Comparison of ENCODE assay signal across 30 cellular contexts in the genomic region with DNA sequence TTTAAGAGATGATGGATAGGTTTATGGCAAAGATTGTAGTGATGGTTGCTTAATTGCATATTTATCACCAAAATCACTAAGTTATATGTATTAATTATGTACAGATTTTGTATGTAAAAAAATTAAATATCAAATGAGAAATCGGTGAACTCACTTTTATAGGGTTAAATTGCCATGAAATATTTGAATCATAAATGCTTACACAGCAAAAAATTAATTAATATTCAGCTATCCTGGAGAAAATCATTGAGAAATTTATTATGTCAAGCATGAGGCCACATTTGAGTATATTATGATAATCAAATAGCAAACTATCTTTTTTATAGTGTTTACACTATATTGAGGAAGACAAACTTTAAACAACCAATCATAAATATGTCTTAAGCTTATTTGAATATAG.
"Had no signal": no experiment of that assay in that cellular context is flagged by ENCODE, and none has a peak within 500 bp of the region (broad histone marks: within the 10 kb centered on the region; RNA-seq: fewer than 3 reads in every experiment).

No MANE protein-coding gene starts in this region.

- ATAC-seq: activated naive CD4-positive, alpha-beta T cell treated with anti-CD3 and anti-CD28 coated beads, Interleukin-2, amount 50 U/mL, for 72 hours; activated T-cell treated with anti-CD3 and anti-CD28 coated beads, Interleukin-2, amount 50 U/mL, for 72 hours; WTC11 had no signal

- H3K36me3 ChIP-seq: ascending aorta, breast epithelium, cardiac muscle cell, colonic mucosa, esophagus squamous epithelium had no signal

- H3K9me3 ChIP-seq: ascending aorta, breast epithelium, colonic mucosa, esophagus squamous epithelium had no signal

- H3K27me3 ChIP-seq: ascending aorta, breast epithelium, cardiac muscle cell, colonic mucosa, esophagus squamous epithelium had no signal

- H3K27ac ChIP-seq: ascending aorta, breast epithelium, cardiac muscle cell, colonic mucosa, epithelial cell of prostate, esophagus squamous epithelium, VCaP had no signal

- H3K4me1 ChIP-seq: ascending aorta, breast epithelium, colonic mucosa, esophagus squamous epithelium had no signal

- DNase-seq: activated CD4-positive, alpha-beta memory T cell treated with anti-CD3 and anti-CD28 coated beads, Interleukin-2, amount 10 ng/mL, durations not matched to agents 7 days and 5 days; activated CD4-positive, alpha-beta T cell treated with anti-CD3 and anti-CD28 coated beads for 1 hour; activated CD4-positive, alpha-beta T cell treated with anti-CD3 and anti-CD28 coated beads for 4 hours; activated CD4-positive, alpha-beta T cell treated with anti-CD3 and anti-CD28 coated beads, Interleukin-2, amount 10 ng/mL, durations not matched to agents 7 days and 5 days; activated CD4-positive, alpha-beta T cell treated with anti-CD3 and anti-CD28 coated beads, Interleukin-2, amount 50 U/mL, for 4 hours; activated CD8-positive, alpha-beta memory T cell treated with anti-CD3 and anti-CD28 coated beads, Interleukin-2, amount 50 U/mL, for 48 hours; activated gamma-delta T cell; activated naive CD4-positive, alpha-beta T cell; activated naive CD4-positive, alpha-beta T cell treated with anti-CD3 and anti-CD28 coated beads, Interleukin-2, amount 10 ng/mL, durations not matched to agents 7 days and 5 days; activated naive CD8-positive, alpha-beta T cell treated with anti-CD3 and anti-CD28 coated beads, Interleukin-2, amount 10 ng/mL, durations not matched to agents 7 days and 5 days; activated T-cell treated with anti-CD3 and anti-CD28 coated beads for 4 hours; activated T-cell treated with anti-CD3 and anti-CD28 coated beads, Interleukin-2, amount 50 U/mL, for 24 hours; activated T-cell treated with anti-CD3 and anti-CD28 coated beads, Interleukin-2, amount 50 U/mL, for 72 hours; central memory CD4-positive, alpha-beta T cell; cerebellar nuclear complex; colonic mucosa; effector CD8-positive, alpha-beta T cell; esophagus squamous epithelium; head of caudate nucleus; T-helper 2 cell had no signal

- FAIRE-seq: endometrium, endothelial cell of umbilical vein, frontal cortex had no signal

- H3K4me3 ChIP-seq: ascending aorta, breast epithelium, cardiac muscle cell, colonic mucosa, esophagus squamous epithelium had no signal
